Comparison of ENCODE assay signal across 21 cellular contexts in genomic region chr2:226631671-226632070, GRCh38.
DNase-seq lines count a peak whose midpoint lies in the region; ATAC-seq and TF ChIP-seq lines count a peak whose summit lies in the region.
"Had no signal": no experiment of that assay in that cellular context is flagged by ENCODE, and none has a peak within 500 bp of the region (broad histone marks: within the 10 kb centered on the region; RNA-seq: fewer than 3 reads in every experiment).

No MANE protein-coding gene starts in this region.

- H3K27ac Mint-ChIP-seq in activated T-cell treated with anti-CD3 and anti-CD28 coated beads, Interleukin-2, amount 50 U/mL, for 72 hours: no peak overlapping the region
- H3K27ac Mint-ChIP-seq: activated CD4-positive, alpha-beta memory T cell treated with anti-CD3 and anti-CD28 coated beads, Interleukin-2, amount 10 ng/mL, durations not matched to agents 7 days and 5 days; activated naive CD8-positive, alpha-beta T cell; naive B cell; stimulated activated naive CD8-positive, alpha-beta T cell treated with anti-CD3 and anti-CD28 coated beads, Interleukin-15, Interleukin-2, amounts not matched to agents 100 ng/mL and 50 ng/mL, for 24 hours; T-helper 17 cell; WTC11 had no signal

- no peaks in the 10 kb centered on the region for H3K9me3 Mint-ChIP-seq in activated T-cell treated with anti-CD3 and anti-CD28 coated beads, Interleukin-2, amount 50 U/mL, for 72 hours
- H3K9me3 Mint-ChIP-seq: activated T-cell treated with anti-CD3 and anti-CD28 coated beads, Interleukin-2, amount 50 U/mL, for 4 hours; stimulated activated naive CD8-positive, alpha-beta T cell treated with anti-CD3 and anti-CD28 coated beads, Interleukin-15, Interleukin-2, amounts not matched to agents 100 ng/mL and 50 ng/mL, for 24 hours had no signal

- WGBS in gastroesophageal sphincter (ENCODE audit: low coverage in 1 of 2), 2 donors: 19 to 26% methylated on average over 4 to 6 of the region's 6 CpGs
- WGBS in transverse colon (ENCODE audit: low coverage in 1 of 2), 2 donors: 24 to 27% methylated on average over 6 of the region's 6 CpGs

- TF ChIP-seq EP300 in gastroesophageal sphincter (IDR thresholded peaks at IDR 0.05) (peak; percentile 87), transverse colon (IDR thresholded peaks at IDR 0.05; ENCODE audit: low read depth) (peak; percentile 98)

- H3K4me3 Mint-ChIP-seq in activated T-cell treated with anti-CD3 and anti-CD28 coated beads, Interleukin-2, amount 50 U/mL, for 72 hours: no peak overlapping the region
- H3K4me3 Mint-ChIP-seq: activated CD4-positive, alpha-beta memory T cell treated with anti-CD3 and anti-CD28 coated beads, Interleukin-2, amount 10 ng/mL, durations not matched to agents 7 days and 5 days; activated naive CD8-positive, alpha-beta T cell; activated T-cell treated with anti-CD3 and anti-CD28 coated beads, Interleukin-2, amount 50 U/mL, for 4 hours; naive B cell; stimulated activated naive CD8-positive, alpha-beta T cell treated with anti-CD3 and anti-CD28 coated beads, Interleukin-15, Interleukin-2, amounts not matched to agents 100 ng/mL and 50 ng/mL, for 24 hours; T-helper 17 cell; WTC11 had no signal

- in situ Hi-C loops in transverse colon (cut with MboI; ENCODE audit: low pct_ligation_motif_present in 1 of 4, low pct_unique_long_range_greater_than_20kb in 1 of 4, low sequenced_read_pairs in 3 of 4): no loop called here

- DNase-seq in amniotic epithelial cell (ENCODE audit: low read depth) (peak; percentile 35), transverse colon (peak; percentile 25), SKM-1 treated with dmso at 0.1 percent for 144 hours (lab: John Stamatoyannopoulos, UW; ENCODE audit: unreplicated experiment) (no peak), upper lobe of right lung (no peak)
- DNase-seq in activated T-cell treated with anti-CD3 and anti-CD28 coated beads, Interleukin-2, amount 50 U/mL, for 72 hours: no peak
- DNase-seq: activated CD4-positive, alpha-beta memory T cell treated with anti-CD3 and anti-CD28 coated beads, Interleukin-2, amount 10 ng/mL, durations not matched to agents 7 days and 5 days; activated T-cell treated with anti-CD3 and anti-CD28 coated beads, Interleukin-2, amount 50 U/mL, for 4 hours; esophagus squamous epithelium; hippocampal formation; kidney; naive B cell; NCI-H2029; NCI-H524; SHP77 treated with DMSO at 0.1 percent for 48 hours; T-helper 17 cell had no signal

- TF ChIP-seq POLR2A in gastroesophageal sphincter (IDR thresholded peaks at IDR 0.05) (no peak), transverse colon (IDR thresholded peaks at IDR 0.05) (no peak)

- TF ChIP-seq CTCF in gastroesophageal sphincter (IDR thresholded peaks at IDR 0.05): no peak
- TF ChIP-seq CTCF in transverse colon (IDR thresholded peaks at IDR 0.05): no peak
- TF ChIP-seq CTCF in upper lobe of right lung (IDR thresholded peaks at IDR 0.05): no peak

- H3K9ac ChIP-seq in muscle layer of colon (ENCODE audit: low read length): no peak overlapping the region

- peak overlapping the region; percentile 47 to 74 (median 66) for H3K27ac ChIP-seq in gastroesophageal sphincter
- peak overlapping the region; percentile 77 for H3K27ac ChIP-seq in muscle layer of colon (ENCODE audit: low read depth, low read length)
- H3K27ac ChIP-seq in transverse colon: peak overlapping the region in 3 of 4 donors; percentile 59 to 77 (median 76)
- H3K27ac ChIP-seq in upper lobe of right lung: no peak overlapping the region

- H3K9me3 ChIP-seq in gastroesophageal sphincter: no peaks in the 10 kb centered on the region
- H3K9me3 ChIP-seq in muscle layer of colon (ENCODE audit: low read length): no peaks in the 10 kb centered on the region
- H3K9me3 ChIP-seq in transverse colon: no peaks in the 10 kb centered on the region
- H3K9me3 ChIP-seq in upper lobe of right lung: no peaks in the 10 kb centered on the region
- H3K9me3 ChIP-seq: breast epithelium, esophagus squamous epithelium had no signal

- H3K4me3 ChIP-seq in gastroesophageal sphincter (no peak overlapping the region), muscle layer of colon (ENCODE audit: low read depth in 1 of 2, low read length in 2 of 2) (peak overlapping the region in 1 of 2 donors; percentile 8), transverse colon (no peak overlapping the region), upper lobe of right lung (no peak overlapping the region)
- H3K4me3 ChIP-seq: breast epithelium, esophagus squamous epithelium had no signal

- H3K36me3 Mint-ChIP-seq in activated T-cell treated with anti-CD3 and anti-CD28 coated beads, Interleukin-2, amount 50 U/mL, for 72 hours (ENCODE audit: insufficient read depth in 2 of 2): no peaks in the 10 kb centered on the region
- H3K36me3 Mint-ChIP-seq: activated naive CD8-positive, alpha-beta T cell; naive B cell; WTC11 had no signal

- intact Hi-C loops in transverse colon (cut with DNase I; ENCODE audit: low total_unique reads) (loop anchor here (5.0 kb wide), 1 partner anchor 166 kb away; the partner anchor contains the start of gene IRS1), upper lobe of right lung (cut with DNase I) (no loop called here)

- H3K4me1 ChIP-seq in gastroesophageal sphincter (peaks cover 0 to 27% (median 4%) of the 10 kb centered on the region in 3 donors), muscle layer of colon (ENCODE audit: insufficient read depth, low read length) (peaks cover 26% of the 10 kb centered on the region), transverse colon (peaks cover 0 to 7% (median 0%) of the 10 kb centered on the region in 4 donors), upper lobe of right lung (no peaks in the 10 kb centered on the region)
- H3K4me1 ChIP-seq: breast epithelium, esophagus squamous epithelium had no signal

- peak; percentile 71 for ATAC-seq in gastroesophageal sphincter
- ATAC-seq in activated T-cell treated with anti-CD3 and anti-CD28 coated beads, Interleukin-2, amount 50 U/mL, for 72 hours (replicated peaks in 1 of 2): no peak
- no peak for ATAC-seq in upper lobe of right lung
- ATAC-seq: activated T-cell treated with anti-CD3 and anti-CD28 coated beads, Interleukin-2, amount 50 U/mL, for 4 hours; T-helper 17 cell; WTC11 had no signal

- peaks cover 6% of the 10 kb centered on the region for H3K27me3 Mint-ChIP-seq in activated T-cell treated with anti-CD3 and anti-CD28 coated beads, Interleukin-2, amount 50 U/mL, for 72 hours (ENCODE audit: low read depth)

- H3K27me3 ChIP-seq in gastroesophageal sphincter (no peaks in the 10 kb centered on the region), muscle layer of colon (ENCODE audit: control insufficient read depth in 1 of 2, insufficient read depth in 2 of 2, low read length in 2 of 2) (no peaks in the 10 kb centered on the region), transverse colon (no peaks in the 10 kb centered on the region), upper lobe of right lung (no peaks in the 10 kb centered on the region)
- H3K27me3 ChIP-seq: breast epithelium had no signal

- no peaks in the 10 kb centered on the region for H3K36me3 ChIP-seq in gastroesophageal sphincter
- H3K36me3 ChIP-seq in muscle layer of colon (ENCODE audit: insufficient read depth, low read length): no peaks in the 10 kb centered on the region
- no peaks in the 10 kb centered on the region for H3K36me3 ChIP-seq in transverse colon
- no peaks in the 10 kb centered on the region for H3K36me3 ChIP-seq in upper lobe of right lung
- H3K36me3 ChIP-seq: breast epithelium, esophagus squamous epithelium had no signal

- H3K4me1 Mint-ChIP-seq in activated T-cell treated with anti-CD3 and anti-CD28 coated beads, Interleukin-2, amount 50 U/mL, for 72 hours (ENCODE audit: low read depth): no peaks in the 10 kb centered on the region
- H3K4me1 Mint-ChIP-seq: activated CD4-positive, alpha-beta memory T cell treated with anti-CD3 and anti-CD28 coated beads, Interleukin-2, amount 10 ng/mL, durations not matched to agents 7 days and 5 days; naive B cell; T-helper 17 cell; WTC11 had no signal

Comparison
In these comparisons a context has a peak if more than half of its experiments do, and no peak if none do; other contexts are left out.
1. DNase-seq: peak in amniotic epithelial cell (single experiment) and transverse colon (single experiment); none in activated T-cell treated with anti-CD3 and anti-CD28 coated beads, Interleukin-2, amount 50 U/mL, for 72 hours (0 of 2), SKM-1 treated with dmso at 0.1 percent for 144 hours (single experiment) and upper lobe of right lung (single experiment).